Comparison of ENCODE assay signal across 1 cellular context in the genomic region with DNA sequence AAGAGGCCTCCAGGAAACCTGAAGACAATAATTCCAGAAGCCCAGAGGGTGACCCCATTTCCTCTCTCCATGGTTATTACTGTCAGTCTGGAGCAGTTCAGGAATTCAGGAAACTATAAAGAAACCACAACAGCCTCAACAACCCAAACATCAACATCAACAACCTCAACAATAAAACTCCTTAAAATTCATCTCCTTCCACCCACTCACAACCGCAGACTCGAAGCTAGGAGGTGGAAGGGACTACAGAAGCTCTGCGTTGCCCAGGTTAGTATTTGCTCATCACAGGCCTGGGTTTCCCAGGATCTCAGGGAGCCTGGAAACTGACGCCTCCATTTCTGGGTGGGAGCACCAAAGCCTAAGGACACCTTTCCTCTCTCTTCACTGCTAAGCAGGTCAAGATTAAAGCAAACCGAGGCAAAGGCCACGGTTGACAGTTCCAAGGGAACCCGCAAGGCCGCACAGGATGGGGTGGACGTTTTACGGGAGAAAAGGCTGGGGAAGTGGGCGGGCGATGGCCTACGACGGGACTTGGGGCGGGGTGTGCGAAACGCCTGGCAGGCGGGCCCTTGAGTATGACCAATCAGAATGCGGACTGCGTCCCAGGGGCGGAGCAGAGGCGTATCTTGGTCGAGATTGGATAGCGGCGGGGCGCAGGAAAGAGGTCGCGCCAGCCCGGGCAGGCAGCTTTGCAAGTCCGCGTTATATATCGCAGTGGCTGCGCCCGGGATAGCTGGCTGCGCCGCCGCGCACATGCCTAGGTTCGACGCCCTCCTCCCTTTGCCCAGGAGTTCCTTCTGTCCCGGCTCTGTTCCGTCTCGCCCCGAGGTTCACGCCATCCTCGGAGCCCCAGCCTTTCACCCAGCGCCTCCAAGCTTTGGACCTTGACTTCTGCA.
TF ChIP-seq lines count a peak whose summit lies in the region.

A gene with protein sequence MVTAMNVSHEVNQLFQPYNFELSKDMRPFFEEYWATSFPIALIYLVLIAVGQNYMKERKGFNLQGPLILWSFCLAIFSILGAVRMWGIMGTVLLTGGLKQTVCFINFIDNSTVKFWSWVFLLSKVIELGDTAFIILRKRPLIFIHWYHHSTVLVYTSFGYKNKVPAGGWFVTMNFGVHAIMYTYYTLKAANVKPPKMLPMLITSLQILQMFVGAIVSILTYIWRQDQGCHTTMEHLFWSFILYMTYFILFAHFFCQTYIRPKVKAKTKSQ (plus strand): TSS at position 654 of the 896 bp plus-strand sequence. CDS start 250 bp downstream, outside the sequence.

TF ChIP-seq in HepG2, 621 proteins besides CTCF, POLR2A, EP300 and RAD21 (continued from another document and continues in another):
- TF ChIP-seq, protein P1, sequence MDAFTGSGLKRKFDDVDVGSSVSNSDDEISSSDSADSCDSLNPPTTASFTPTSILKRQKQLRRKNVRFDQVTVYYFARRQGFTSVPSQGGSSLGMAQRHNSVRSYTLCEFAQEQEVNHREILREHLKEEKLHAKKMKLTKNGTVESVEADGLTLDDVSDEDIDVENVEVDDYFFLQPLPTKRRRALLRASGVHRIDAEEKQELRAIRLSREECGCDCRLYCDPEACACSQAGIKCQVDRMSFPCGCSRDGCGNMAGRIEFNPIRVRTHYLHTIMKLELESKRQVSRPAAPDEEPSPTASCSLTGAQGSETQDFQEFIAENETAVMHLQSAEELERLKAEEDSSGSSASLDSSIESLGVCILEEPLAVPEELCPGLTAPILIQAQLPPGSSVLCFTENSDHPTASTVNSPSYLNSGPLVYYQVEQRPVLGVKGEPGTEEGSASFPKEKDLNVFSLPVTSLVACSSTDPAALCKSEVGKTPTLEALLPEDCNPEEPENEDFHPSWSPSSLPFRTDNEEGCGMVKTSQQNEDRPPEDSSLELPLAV (CRISPR knock-in tag; conservative IDR thresholded peaks at IDR 0.05; ENCODE audit: low read depth): no peak
- TF ChIP-seq MAFK (conservative IDR thresholded peaks at IDR 0.05 in 1 of 2, IDR thresholded peaks at IDR 0.05 in 1 of 2; ENCODE audit: low read length in 2 of 2) (no peak), BCL6 (CRISPR knock-in tag; IDR thresholded peaks at IDR 0.05) (0 out of 2 replicates have a peak, but pooled peaks have one; percentile 28), TEAD2 (CRISPR knock-in tag; IDR thresholded peaks at IDR 0.05) (no peak), NCOA2 (CRISPR knock-in tag; IDR thresholded peaks at IDR 0.05) (peak; percentile 46; the same call in 1 of the 2 replicates), MYC (CRISPR knock-in tag; IDR thresholded peaks at IDR 0.05; ENCODE audit: borderline replicate concordance) (no peak; the same call in 1 of the 2 replicates), SP140L (CRISPR knock-in tag; IDR thresholded peaks at IDR 0.05; ENCODE audit: borderline replicate concordance) (no peak), ATF1 (CRISPR knock-in tag; IDR thresholded peaks at IDR 0.05) (no peak), ZNF775 (CRISPR knock-in tag; IDR thresholded peaks at IDR 0.05; ENCODE audit: borderline replicate concordance) (peak; percentile 85; the same call in 1 of the 2 replicates), ZNF138 (CRISPR knock-in tag; IDR thresholded peaks at IDR 0.05; ENCODE audit: low read depth) (peak; percentile 40; the same call in 1 of the 2 replicates), ZNF564 (CRISPR knock-in tag; IDR thresholded peaks at IDR 0.05) (peak; percentile 93), FOSL1 (CRISPR knock-in tag; IDR thresholded peaks at IDR 0.05; ENCODE audit: borderline replicate concordance) (no peak), CENPX (CRISPR knock-in tag; IDR thresholded peaks at IDR 0.05) (no peak), ZNF569 (CRISPR knock-in tag; IDR thresholded peaks at IDR 0.05; ENCODE audit: borderline replicate concordance) (no peak), RXRB (CRISPR knock-in tag; IDR thresholded peaks at IDR 0.05; ENCODE audit: borderline replicate concordance) (peak; percentile 50; the same call in 1 of the 2 replicates), KLF12 (CRISPR knock-in tag; IDR thresholded peaks at IDR 0.05; ENCODE audit: borderline replicate concordance) (0 out of 2 replicates have a peak, but pooled peaks have one; percentile 29), SIN3B (IDR thresholded peaks at IDR 0.05; ENCODE audit: low read length) (no peak), ZNF333 (CRISPR knock-in tag; IDR thresholded peaks at IDR 0.05; ENCODE audit: borderline replicate concordance) (peak; percentile 76; the same call in 1 of the 2 replicates), HHEX (CRISPR knock-in tag; IDR thresholded peaks at IDR 0.05) (no peak), PRPF4 (IDR thresholded peaks at IDR 0.05; ENCODE audit: low read depth, low read length, poor library complexity, severe bottlenecking) (no peak), ZKSCAN1 (IDR thresholded peaks at IDR 0.05; ENCODE audit: low read length) (no peak), MIER3 (CRISPR knock-in tag; IDR thresholded peaks at IDR 0.05; ENCODE audit: borderline replicate concordance) (no peak), ZNF878 (CRISPR knock-in tag; IDR thresholded peaks at IDR 0.05) (peak; percentile 90), ZNF781 (CRISPR knock-in tag; IDR thresholded peaks at IDR 0.05; ENCODE audit: borderline replicate concordance, not compliant biosample characterization) (no peak), ELF4 (CRISPR knock-in tag; IDR thresholded peaks at IDR 0.05; ENCODE audit: borderline replicate concordance) (no peak), SP1 (IDR thresholded peaks at IDR 0.05) (no peak), SP1 (CRISPR knock-in tag; IDR thresholded peaks at IDR 0.05) (peak; percentile 58), CC2D1A (CRISPR knock-in tag; IDR thresholded peaks at IDR 0.05) (0 out of 2 replicates have a peak, but pooled peaks have one; percentile 54), ZIK1 (CRISPR knock-in tag; IDR thresholded peaks at IDR 0.05; ENCODE audit: borderline replicate concordance, low read depth) (peak; percentile 96), ZMYM3 (CRISPR knock-in tag; IDR thresholded peaks at IDR 0.05) (no peak), ZBTB21 (CRISPR knock-in tag; IDR thresholded peaks at IDR 0.05) (no peak), DNMT3B (CRISPR knock-in tag; conservative IDR thresholded peaks at IDR 0.05) (0 out of 2 replicates have a peak, but pooled peaks have one; percentile 61), ZNF468 (CRISPR knock-in tag; IDR thresholded peaks at IDR 0.05) (peak; percentile 66; the same call in 1 of the 2 replicates)
- TF ChIP-seq, protein P2, sequence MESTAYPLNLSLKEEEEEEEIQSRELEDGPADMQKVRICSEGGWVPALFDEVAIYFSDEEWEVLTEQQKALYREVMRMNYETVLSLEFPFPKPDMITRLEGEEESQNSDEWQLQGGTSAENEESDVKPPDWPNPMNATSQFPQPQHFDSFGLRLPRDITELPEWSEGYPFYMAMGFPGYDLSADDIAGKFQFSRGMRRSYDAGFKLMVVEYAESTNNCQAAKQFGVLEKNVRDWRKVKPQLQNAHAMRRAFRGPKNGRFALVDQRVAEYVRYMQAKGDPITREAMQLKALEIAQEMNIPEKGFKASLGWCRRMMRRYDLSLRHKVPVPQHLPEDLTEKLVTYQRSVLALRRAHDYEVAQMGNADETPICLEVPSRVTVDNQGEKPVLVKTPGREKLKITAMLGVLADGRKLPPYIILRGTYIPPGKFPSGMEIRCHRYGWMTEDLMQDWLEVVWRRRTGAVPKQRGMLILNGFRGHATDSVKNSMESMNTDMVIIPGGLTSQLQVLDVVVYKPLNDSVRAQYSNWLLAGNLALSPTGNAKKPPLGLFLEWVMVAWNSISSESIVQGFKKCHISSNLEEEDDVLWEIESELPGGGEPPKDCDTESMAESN (CRISPR knock-in tag; conservative IDR thresholded peaks at IDR 0.05): peak; percentile 91
- TF ChIP-seq, protein P3, sequence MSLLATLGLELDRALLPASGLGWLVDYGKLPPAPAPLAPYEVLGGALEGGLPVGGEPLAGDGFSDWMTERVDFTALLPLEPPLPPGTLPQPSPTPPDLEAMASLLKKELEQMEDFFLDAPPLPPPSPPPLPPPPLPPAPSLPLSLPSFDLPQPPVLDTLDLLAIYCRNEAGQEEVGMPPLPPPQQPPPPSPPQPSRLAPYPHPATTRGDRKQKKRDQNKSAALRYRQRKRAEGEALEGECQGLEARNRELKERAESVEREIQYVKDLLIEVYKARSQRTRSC (CRISPR knock-in tag; IDR thresholded peaks at IDR 0.05; ENCODE audit: low read depth): 0 out of 2 replicates have a peak, but pooled peaks have one; percentile 88
- TF ChIP-seq, protein P4, sequence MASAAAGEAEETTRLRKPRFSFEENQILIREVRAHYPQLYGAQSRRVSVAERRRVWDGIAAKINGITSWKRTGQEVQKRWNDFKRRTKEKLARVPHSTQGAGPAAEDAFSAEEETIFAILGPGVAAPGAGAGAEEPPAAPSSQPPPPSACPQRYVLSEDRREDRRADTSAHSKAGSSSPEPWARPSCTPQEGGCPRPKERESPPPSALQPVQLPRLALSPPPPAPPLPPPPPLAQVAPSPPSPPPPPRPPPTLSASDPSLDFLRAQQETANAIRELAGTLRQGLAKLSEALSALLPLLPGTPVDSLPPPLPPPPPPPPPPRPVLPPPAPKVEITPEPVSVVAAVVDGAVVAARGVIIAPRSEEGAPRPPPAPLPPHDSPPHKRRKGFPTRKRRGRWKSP (CRISPR knock-in tag; IDR thresholded peaks at IDR 0.05): peak; percentile 99
- TF ChIP-seq, protein P5, sequence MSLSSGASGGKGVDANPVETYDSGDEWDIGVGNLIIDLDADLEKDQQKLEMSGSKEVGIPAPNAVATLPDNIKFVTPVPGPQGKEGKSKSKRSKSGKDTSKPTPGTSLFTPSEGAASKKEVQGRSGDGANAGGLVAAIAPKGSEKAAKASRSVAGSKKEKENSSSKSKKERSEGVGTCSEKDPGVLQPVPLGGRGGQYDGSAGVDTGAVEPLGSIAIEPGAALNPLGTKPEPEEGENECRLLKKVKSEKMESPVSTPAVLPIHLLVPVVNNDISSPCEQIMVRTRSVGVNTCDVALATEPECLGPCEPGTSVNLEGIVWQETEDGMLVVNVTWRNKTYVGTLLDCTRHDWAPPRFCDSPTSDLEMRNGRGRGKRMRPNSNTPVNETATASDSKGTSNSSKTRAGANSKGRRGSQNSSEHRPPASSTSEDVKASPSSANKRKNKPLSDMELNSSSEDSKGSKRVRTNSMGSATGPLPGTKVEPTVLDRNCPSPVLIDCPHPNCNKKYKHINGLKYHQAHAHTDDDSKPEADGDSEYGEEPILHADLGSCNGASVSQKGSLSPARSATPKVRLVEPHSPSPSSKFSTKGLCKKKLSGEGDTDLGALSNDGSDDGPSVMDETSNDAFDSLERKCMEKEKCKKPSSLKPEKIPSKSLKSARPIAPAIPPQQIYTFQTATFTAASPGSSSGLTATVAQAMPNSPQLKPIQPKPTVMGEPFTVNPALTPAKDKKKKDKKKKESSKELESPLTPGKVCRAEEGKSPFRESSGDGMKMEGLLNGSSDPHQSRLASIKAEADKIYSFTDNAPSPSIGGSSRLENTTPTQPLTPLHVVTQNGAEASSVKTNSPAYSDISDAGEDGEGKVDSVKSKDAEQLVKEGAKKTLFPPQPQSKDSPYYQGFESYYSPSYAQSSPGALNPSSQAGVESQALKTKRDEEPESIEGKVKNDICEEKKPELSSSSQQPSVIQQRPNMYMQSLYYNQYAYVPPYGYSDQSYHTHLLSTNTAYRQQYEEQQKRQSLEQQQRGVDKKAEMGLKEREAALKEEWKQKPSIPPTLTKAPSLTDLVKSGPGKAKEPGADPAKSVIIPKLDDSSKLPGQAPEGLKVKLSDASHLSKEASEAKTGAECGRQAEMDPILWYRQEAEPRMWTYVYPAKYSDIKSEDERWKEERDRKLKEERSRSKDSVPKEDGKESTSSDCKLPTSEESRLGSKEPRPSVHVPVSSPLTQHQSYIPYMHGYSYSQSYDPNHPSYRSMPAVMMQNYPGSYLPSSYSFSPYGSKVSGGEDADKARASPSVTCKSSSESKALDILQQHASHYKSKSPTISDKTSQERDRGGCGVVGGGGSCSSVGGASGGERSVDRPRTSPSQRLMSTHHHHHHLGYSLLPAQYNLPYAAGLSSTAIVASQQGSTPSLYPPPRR (CRISPR knock-in tag; IDR thresholded peaks at IDR 0.05; ENCODE audit: borderline replicate concordance): peak; percentile 60; the same call in 1 of the 2 replicates
- TF ChIP-seq, protein P6, sequence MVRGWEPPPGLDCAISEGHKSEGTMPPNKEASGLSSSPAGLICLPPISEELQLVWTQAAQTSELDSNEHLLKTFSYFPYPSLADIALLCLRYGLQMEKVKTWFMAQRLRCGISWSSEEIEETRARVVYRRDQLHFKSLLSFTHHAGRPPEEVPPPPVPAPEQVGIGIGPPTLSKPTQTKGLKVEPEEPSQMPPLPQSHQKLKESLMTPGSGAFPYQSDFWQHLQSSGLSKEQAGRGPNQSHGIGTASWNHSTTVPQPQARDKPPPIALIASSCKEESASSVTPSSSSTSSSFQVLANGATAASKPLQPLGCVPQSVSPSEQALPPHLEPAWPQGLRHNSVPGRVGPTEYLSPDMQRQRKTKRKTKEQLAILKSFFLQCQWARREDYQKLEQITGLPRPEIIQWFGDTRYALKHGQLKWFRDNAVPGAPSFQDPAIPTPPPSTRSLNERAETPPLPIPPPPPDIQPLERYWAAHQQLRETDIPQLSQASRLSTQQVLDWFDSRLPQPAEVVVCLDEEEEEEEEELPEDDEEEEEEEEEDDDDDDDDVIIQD (CRISPR knock-in tag; IDR thresholded peaks at IDR 0.05; ENCODE audit: low read depth): no peak
- TF ChIP-seq, protein P7, sequence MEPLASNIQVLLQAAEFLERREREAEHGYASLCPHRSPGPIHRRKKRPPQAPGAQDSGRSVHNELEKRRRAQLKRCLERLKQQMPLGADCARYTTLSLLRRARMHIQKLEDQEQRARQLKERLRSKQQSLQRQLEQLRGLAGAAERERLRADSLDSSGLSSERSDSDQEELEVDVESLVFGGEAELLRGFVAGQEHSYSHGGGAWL (CRISPR knock-in tag; IDR thresholded peaks at IDR 0.05): peak; percentile 96
- TF ChIP-seq, protein P8, sequence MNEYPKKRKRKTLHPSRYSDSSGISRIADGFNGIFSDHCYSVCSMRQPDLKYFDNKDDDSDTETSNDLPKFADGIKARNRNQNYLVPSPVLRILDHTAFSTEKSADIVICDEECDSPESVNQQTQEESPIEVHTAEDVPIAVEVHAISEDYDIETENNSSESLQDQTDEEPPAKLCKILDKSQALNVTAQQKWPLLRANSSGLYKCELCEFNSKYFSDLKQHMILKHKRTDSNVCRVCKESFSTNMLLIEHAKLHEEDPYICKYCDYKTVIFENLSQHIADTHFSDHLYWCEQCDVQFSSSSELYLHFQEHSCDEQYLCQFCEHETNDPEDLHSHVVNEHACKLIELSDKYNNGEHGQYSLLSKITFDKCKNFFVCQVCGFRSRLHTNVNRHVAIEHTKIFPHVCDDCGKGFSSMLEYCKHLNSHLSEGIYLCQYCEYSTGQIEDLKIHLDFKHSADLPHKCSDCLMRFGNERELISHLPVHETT (CRISPR knock-in tag; conservative IDR thresholded peaks at IDR 0.05): no peak; the same call in 1 of the 2 replicates
- TF ChIP-seq, protein P9, sequence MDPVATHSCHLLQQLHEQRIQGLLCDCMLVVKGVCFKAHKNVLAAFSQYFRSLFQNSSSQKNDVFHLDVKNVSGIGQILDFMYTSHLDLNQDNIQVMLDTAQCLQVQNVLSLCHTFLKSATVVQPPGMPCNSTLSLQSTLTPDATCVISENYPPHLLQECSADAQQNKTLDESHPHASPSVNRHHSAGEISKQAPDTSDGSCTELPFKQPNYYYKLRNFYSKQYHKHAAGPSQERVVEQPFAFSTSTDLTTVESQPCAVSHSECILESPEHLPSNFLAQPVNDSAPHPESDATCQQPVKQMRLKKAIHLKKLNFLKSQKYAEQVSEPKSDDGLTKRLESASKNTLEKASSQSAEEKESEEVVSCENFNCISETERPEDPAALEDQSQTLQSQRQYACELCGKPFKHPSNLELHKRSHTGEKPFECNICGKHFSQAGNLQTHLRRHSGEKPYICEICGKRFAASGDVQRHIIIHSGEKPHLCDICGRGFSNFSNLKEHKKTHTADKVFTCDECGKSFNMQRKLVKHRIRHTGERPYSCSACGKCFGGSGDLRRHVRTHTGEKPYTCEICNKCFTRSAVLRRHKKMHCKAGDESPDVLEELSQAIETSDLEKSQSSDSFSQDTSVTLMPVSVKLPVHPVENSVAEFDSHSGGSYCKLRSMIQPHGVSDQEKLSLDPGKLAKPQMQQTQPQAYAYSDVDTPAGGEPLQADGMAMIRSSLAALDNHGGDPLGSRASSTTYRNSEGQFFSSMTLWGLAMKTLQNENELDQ (CRISPR knock-in tag; IDR thresholded peaks at IDR 0.05; ENCODE audit: borderline replicate concordance): no peak
